8 cellular contexts compared by ENCODE assay signal in the genomic region with DNA sequence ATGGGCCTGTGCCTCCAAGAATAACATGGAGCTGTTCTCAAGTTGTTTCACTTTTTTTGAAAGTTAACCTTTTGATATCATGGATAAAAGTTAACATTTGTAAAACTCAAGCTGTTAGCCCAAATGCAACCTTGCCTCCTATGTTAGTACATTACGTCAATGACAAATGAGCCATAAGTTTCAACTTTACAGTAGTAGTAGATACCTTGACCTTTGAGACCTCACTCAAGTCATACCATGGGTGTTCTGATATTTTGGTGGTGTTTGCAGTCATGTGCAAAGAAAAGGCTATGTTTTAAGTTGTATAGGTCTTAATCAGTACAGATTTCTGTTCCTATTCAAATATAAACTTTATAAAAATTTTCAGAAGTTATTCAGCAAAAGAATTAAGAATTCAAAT.
"Had no signal": no experiment of that assay in that cellular context is flagged by ENCODE, and none has a peak within 500 bp of the region (broad histone marks: within the 10 kb centered on the region; RNA-seq: fewer than 3 reads in every experiment).

No MANE protein-coding gene starts in this region.

- H3K4me3 Mint-ChIP-seq: GM23338, IgD-negative memory B cell had no signal

- DNase-seq: H7, KBM-7 had no signal

- H3K27me3 Mint-ChIP-seq: IgD-negative memory B cell had no signal

- H3K27ac Mint-ChIP-seq: GM23338, IgD-negative memory B cell had no signal

- H2AFZ ChIP-seq: GM23338 had no signal

- H3K36me3 Mint-ChIP-seq: IgD-negative memory B cell had no signal

- H3K36me3 ChIP-seq: HAP-1 had no signal

- H3K4me1 ChIP-seq: HAP-1 had no signal

- H3K4me3 ChIP-seq: GM23338, HAP-1 had no signal

- H3K4me2 ChIP-seq: GM23338 had no signal

- ATAC-seq: GM23338, HCT116 had no signal

- H3K4me1 Mint-ChIP-seq: IgD-negative memory B cell had no signal

- FAIRE-seq: H1, HTR-8/SVneo had no signal
